Comparison of ENCODE assay signal across 9 cellular contexts in genomic region chr1:163060343-163061007, GRCh38. TPM values are rescaled to one million over a fixed set of nuclear protein-coding genes. Genes with fewer than 3 reads are reported as not detected.
"Had no signal": no experiment of that assay in that cellular context is flagged by ENCODE, and none has a peak within 500 bp of the region (broad histone marks: within the 10 kb centered on the region; RNA-seq: fewer than 3 reads in every experiment).

No MANE protein-coding gene starts in this region.

- DNase-seq: GM23248, H9, HCEC 1CT, KG1 had no signal

- H3K36me3 Mint-ChIP-seq: IgD-negative memory B cell had no signal

- H3K27ac ChIP-seq: GM23248 had no signal

- H3K4me1 Mint-ChIP-seq: IgD-negative memory B cell had no signal

- H3K27me3 Mint-ChIP-seq: IgD-negative memory B cell had no signal

- H3K4me3 ChIP-seq: GM23248 had no signal

- H3K4me3 Mint-ChIP-seq: H9, IgD-negative memory B cell had no signal

- H3K9ac ChIP-seq: GM23248 had no signal

- FAIRE-seq: H1, H54, HTR-8/SVneo had no signal

- H3K9me3 Mint-ChIP-seq: H9, IgD-negative memory B cell had no signal

- H2AFZ ChIP-seq: GM23248 had no signal

- H3K27ac Mint-ChIP-seq: H9, IgD-negative memory B cell had no signal

RNA-seq across cellular contexts. Expression of gene RGS4, which starts 8.7 kb away (rescaled TPM):
- total RNA-seq: H9, HT-29 had no signal
- polyA plus RNA-seq: IgD-negative memory B cell had no signal
